14 cellular contexts compared by ENCODE assay signal in genomic region chr13:109628251-109628699, GRCh38.
DNase-seq lines count a peak whose midpoint lies in the region; ATAC-seq, FAIRE-seq and TF ChIP-seq lines count a peak whose summit lies in the region.
"Had no signal": no experiment of that assay in that cellular context is flagged by ENCODE, and none has a peak within 500 bp of the region (broad histone marks: within the 10 kb centered on the region; RNA-seq: fewer than 3 reads in every experiment).

No MANE protein-coding gene starts in this region.

- peak; percentile 91 for FAIRE-seq in H54 (lab: Jason Lieb, UNC)
- FAIRE-seq in urothelium cell line (lab: Jason Lieb, UNC), result no peak

- CTCF ChIA-PET in CD4-positive, alpha-beta T cell (lab: Charles Lee), result no interaction called here

- H3K4me1 Mint-ChIP-seq in CD4-positive, alpha-beta T cell (ENCODE audit: low read depth), result no peaks in the 10 kb centered on the region

- no peak for TF ChIP-seq POLR2A in H54 (IDR thresholded peaks at IDR 0.05; ENCODE audit: low read depth, low read length)

- H3K36me3 ChIP-seq in ascending aorta, result no peaks in the 10 kb centered on the region
- no peaks in the 10 kb centered on the region for H3K36me3 ChIP-seq in tibial artery

- intact Hi-C loops in ascending aorta (cut with DNase I) (no loop called here), sciatic nerve (cut with DNase I) (no loop called here), tibial artery (cut with DNase I; ENCODE audit: low total_unique reads) (no loop called here)
- intact Hi-C loops in CD4-positive, alpha-beta T cell (cut with DNase I, micrococcal nuclease), result no loop called here

- no peak overlapping the region for H3K27ac Mint-ChIP-seq in CD4-positive, alpha-beta T cell

- TF ChIP-seq CTCF in ascending aorta (IDR thresholded peaks at IDR 0.05) (no peak), tibial artery (IDR thresholded peaks at IDR 0.05) (no peak)
- TF ChIP-seq CTCF in CD4-positive, alpha-beta T cell (IDR thresholded peaks at IDR 0.05), result no peak

- peak overlapping the region; percentile 23 to 57 for H3K27ac ChIP-seq in ascending aorta
- no peak overlapping the region for H3K27ac ChIP-seq in CD4-positive, alpha-beta T cell (ENCODE audit: low read depth, low read length)
- peak overlapping the region in 1 of 2 donors; percentile 40 for H3K27ac ChIP-seq in tibial artery

- POLR2A ChIA-PET in CD4-positive, alpha-beta T cell (lab: Charles Lee), result no interaction called here

- H3K27me3 Mint-ChIP-seq in CD4-positive, alpha-beta T cell, result peaks cover 11% of the 10 kb centered on the region

- DNase-seq in H54 (ENCODE audit: insufficient read length, low spot score) (peak; percentile 22), ascending aorta (ENCODE audit: low spot score in 2 of 2) (no peak), hepatic stellate cell (ENCODE audit: low spot score) (peak; percentile 44), urothelium cell line (ENCODE audit: low spot score) (peak; percentile 18), sciatic nerve (ENCODE audit: low spot score) (no peak), tibial artery (no peak)
- no peak for DNase-seq in CD4-positive, alpha-beta T cell
- DNase-seq: activated CD4-positive, alpha-beta T cell treated with anti-CD3 and anti-CD28 coated beads, Interleukin-2, amount 50 U/mL, for 4 hours; aorta; effector CD4-positive, alpha-beta T cell; islet precursor cell; Kasumi-1; stimulated activated CD4-positive, alpha-beta T cell treated with anti-CD3 and anti-CD28 coated beads, Interleukin-4, amount 100 ng/mL, for 1 hour had no signal

- no peak overlapping the region for H3K4me3 Mint-ChIP-seq in CD4-positive, alpha-beta T cell

- no peak for ATAC-seq in sciatic nerve
- ATAC-seq in CD4-positive, alpha-beta T cell (ENCODE audit: poor library complexity), result no peak
- ATAC-seq: HCT116 had no signal

- H3K4me1 ChIP-seq in ascending aorta (peaks cover 0 to 3% of the 10 kb centered on the region in 2 donors), tibial artery (peaks cover 0 to 17% (median 7%) of the 10 kb centered on the region in 4 donors)

- no peak overlapping the region for H3K4me3 ChIP-seq in ascending aorta
- H3K4me3 ChIP-seq in tibial artery, result no peak overlapping the region

- no peaks in the 10 kb centered on the region for H3K36me3 Mint-ChIP-seq in CD4-positive, alpha-beta T cell (ENCODE audit: low read depth)

- H3K9me3 Mint-ChIP-seq in CD4-positive, alpha-beta T cell, result peaks cover 3% of the 10 kb centered on the region

- H3K27me3 ChIP-seq in ascending aorta, result no peaks in the 10 kb centered on the region
- H3K27me3 ChIP-seq in CD4-positive, alpha-beta T cell (ENCODE audit: control insufficient read depth, insufficient read depth, low read length), result no peaks in the 10 kb centered on the region
- H3K27me3 ChIP-seq in tibial artery, result no peaks in the 10 kb centered on the region

- no peaks in the 10 kb centered on the region for H3K9me3 ChIP-seq in ascending aorta
- H3K9me3 ChIP-seq in CD4-positive, alpha-beta T cell (ENCODE audit: control insufficient read depth, low read length), result no peaks in the 10 kb centered on the region
- H3K9me3 ChIP-seq in tibial artery, result no peaks in the 10 kb centered on the region

Comparison
In these comparisons a context has a peak if more than half of its experiments do, and no peak if none do; other contexts are left out.
1. DNase-seq: peak in H54 (single experiment), hepatic stellate cell (single experiment) and urothelium cell line (single experiment); none in ascending aorta (0 of 2), sciatic nerve (single experiment), CD4-positive, alpha-beta T cell (0 of 10) and tibial artery (0 of 2).